In the genomic region with DNA sequence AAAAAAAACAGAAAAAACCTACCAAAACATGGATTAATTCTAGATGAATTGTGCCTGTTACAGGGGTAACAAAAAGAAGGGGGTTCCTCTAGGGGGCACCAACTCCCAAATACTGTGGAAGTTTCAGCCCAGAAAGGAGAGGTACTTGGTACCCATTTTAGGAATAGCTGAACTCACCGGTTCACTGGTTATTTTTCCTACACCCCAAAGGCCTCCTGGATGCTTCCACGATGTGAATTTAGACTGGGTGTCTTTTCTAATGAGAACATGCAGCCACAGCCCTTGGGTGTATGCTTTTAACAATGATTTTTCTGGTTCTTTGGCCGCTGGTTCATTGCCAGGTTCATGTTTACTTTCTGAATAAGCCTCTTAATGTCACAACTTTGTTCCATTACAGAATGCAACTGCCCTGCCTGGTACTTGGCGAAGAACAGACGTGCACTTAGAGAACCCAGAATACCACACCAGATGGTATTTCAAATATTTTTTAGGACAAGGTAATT, we compare ENCODE assay signal across 8 cellular contexts. TPM values are rescaled to one million over a fixed set of nuclear protein-coding genes. Genes with fewer than 3 reads are reported as not detected.
DNase-seq lines count a peak whose midpoint lies in the region; TF ChIP-seq lines count a peak whose summit lies in the region.

No MANE protein-coding gene starts in this region.

- no peak overlapping the region for H3K4me3 ChIP-seq in urinary bladder (ENCODE audit: low read depth, low read length)

- no peaks in the 10 kb centered on the region for H3K36me3 ChIP-seq in urinary bladder (ENCODE audit: insufficient read depth)

- H3K36me3 Mint-ChIP-seq in chondrocyte (ENCODE audit: low read depth) (peaks cover 7% of the 10 kb centered on the region), mesothelial cell of epicardium (peaks cover 20% of the 10 kb centered on the region)

- DNase-seq in activated CD8-positive, alpha-beta memory T cell treated with anti-CD3 and anti-CD28 coated beads for 24 hours, result peak; percentile 62
- DNase-seq in activated CD8-positive, alpha-beta memory T cell treated with anti-CD3 and anti-CD28 coated beads, Interleukin-2, amount 50 U/mL, for 48 hours, result no peak
- DNase-seq in OCI-M1 (lab: John Stamatoyannopoulos, UW), result peak; percentile 5
- DNase-seq in chondrocyte (ENCODE audit: low spot score), result no peak
- DNase-seq in mesothelial cell of epicardium (ENCODE audit: low spot score in 2 of 2, unreplicated experiment in 2 of 2), result no peak
- no peak for DNase-seq in cerebellar cortex (ENCODE audit: low spot score)
- no peak for DNase-seq in globus pallidus (ENCODE audit: low spot score)

- H3K27me3 Mint-ChIP-seq in chondrocyte (ENCODE audit: low read depth) (no peaks in the 10 kb centered on the region), mesothelial cell of epicardium (ENCODE audit: low read depth) (no peaks in the 10 kb centered on the region)

- H3K9me3 Mint-ChIP-seq in chondrocyte (ENCODE audit: low read depth) (no peaks in the 10 kb centered on the region), mesothelial cell of epicardium (no peaks in the 10 kb centered on the region)

- no peaks in the 10 kb centered on the region for H3K4me1 ChIP-seq in urinary bladder (ENCODE audit: insufficient read depth)

- H3K27ac ChIP-seq in urinary bladder (ENCODE audit: low read depth), result peak overlapping the region; percentile 52

- H3K27ac Mint-ChIP-seq in chondrocyte (ENCODE audit: unreplicated experiment) (peak overlapping the region; percentile 70), mesothelial cell of epicardium (no peak overlapping the region)

- 19% methylated on average over 5 of the region's 5 CpGs for WGBS in urinary bladder

- H3K4me1 Mint-ChIP-seq in chondrocyte (ENCODE audit: low read depth), result peaks cover 36% of the 10 kb centered on the region
- H3K4me1 Mint-ChIP-seq in mesothelial cell of epicardium, result peaks cover 30% of the 10 kb centered on the region

- peak; percentile 81 for TF ChIP-seq CTCF in chondrocyte (IDR thresholded peaks at IDR 0.05)
- peak; percentile 37 for TF ChIP-seq CTCF in mesothelial cell of epicardium (IDR thresholded peaks at IDR 0.05; ENCODE audit: unreplicated experiment)

- no peak overlapping the region for H3K4me3 Mint-ChIP-seq in chondrocyte (ENCODE audit: unreplicated experiment)
- H3K4me3 Mint-ChIP-seq in mesothelial cell of epicardium, result no peak overlapping the region

RNA-seq across cellular contexts. Expression of a gene that starts 46.7 kb away (rescaled TPM):
- total RNA-seq in chondrocyte (8.9 to 10.0 TPM (median 8.9 TPM) in 3 replicates), mesothelial cell of epicardium (51.1 to 51.5 TPM (median 51.1 TPM) in 3 replicates), urinary bladder (58.0 TPM)
- 22.0 TPM for polyA plus RNA-seq in urinary bladder

Comparison
In these comparisons a context has a peak if more than half of its experiments do, and no peak if none do; other contexts are left out.
1. DNase-seq: peak in activated CD8-positive, alpha-beta memory T cell treated with anti-CD3 and anti-CD28 coated beads for 24 hours (single experiment) and OCI-M1 (single experiment); none in activated CD8-positive, alpha-beta memory T cell treated with anti-CD3 and anti-CD28 coated beads, Interleukin-2, amount 50 U/mL, for 48 hours (single experiment), chondrocyte (single experiment), mesothelial cell of epicardium (0 of 2), cerebellar cortex (single experiment) and globus pallidus (single experiment).